Comparison of ENCODE assay signal across 21 cellular contexts in genomic region chr6:68746376-68746775, GRCh38.
"Had no signal": no experiment of that assay in that cellular context is flagged by ENCODE, and none has a peak within 500 bp of the region (broad histone marks: within the 10 kb centered on the region; RNA-seq: fewer than 3 reads in every experiment).

No MANE protein-coding gene starts in this region.

- ATAC-seq: K562, Panc1, PC-3, SK-N-SH treated with all-trans-retinoic acid at 6 μM for 48 hours had no signal

- H3K27me3 Mint-ChIP-seq: IgD-negative memory B cell had no signal

- H3K4me3 Mint-ChIP-seq: IgD-negative memory B cell had no signal

- H3K27ac Mint-ChIP-seq: IgD-negative memory B cell had no signal

- H3K9ac ChIP-seq: KMS-11 had no signal

- H3K4me1 Mint-ChIP-seq: IgD-negative memory B cell had no signal

- DNase-seq: Kasumi-1, MM.1S, NCI-H1092 treated with DMSO at 0.1 percent for 48 hours, NCI-H1436, NCI-H187, NCI-H2029, NCI-H2081 treated with DMSO at 0.1 percent for 48 hours, NCI-H2171, NCI-H226, NCI-H446, NCI-H510A, NCI-H524 treated with DMSO at 0.1 percent for 48 hours, NCI-H774, PC-3, SHP77 had no signal

- H3K4me3 ChIP-seq: K562 had no signal

- H3K27ac ChIP-seq: KMS-11, RWPE1 had no signal

- H3K36me3 Mint-ChIP-seq: IgD-negative memory B cell had no signal

- H3K4me2 ChIP-seq: KMS-11 had no signal
